ENCODE assay signal across 16 cellular contexts in the genomic region with DNA sequence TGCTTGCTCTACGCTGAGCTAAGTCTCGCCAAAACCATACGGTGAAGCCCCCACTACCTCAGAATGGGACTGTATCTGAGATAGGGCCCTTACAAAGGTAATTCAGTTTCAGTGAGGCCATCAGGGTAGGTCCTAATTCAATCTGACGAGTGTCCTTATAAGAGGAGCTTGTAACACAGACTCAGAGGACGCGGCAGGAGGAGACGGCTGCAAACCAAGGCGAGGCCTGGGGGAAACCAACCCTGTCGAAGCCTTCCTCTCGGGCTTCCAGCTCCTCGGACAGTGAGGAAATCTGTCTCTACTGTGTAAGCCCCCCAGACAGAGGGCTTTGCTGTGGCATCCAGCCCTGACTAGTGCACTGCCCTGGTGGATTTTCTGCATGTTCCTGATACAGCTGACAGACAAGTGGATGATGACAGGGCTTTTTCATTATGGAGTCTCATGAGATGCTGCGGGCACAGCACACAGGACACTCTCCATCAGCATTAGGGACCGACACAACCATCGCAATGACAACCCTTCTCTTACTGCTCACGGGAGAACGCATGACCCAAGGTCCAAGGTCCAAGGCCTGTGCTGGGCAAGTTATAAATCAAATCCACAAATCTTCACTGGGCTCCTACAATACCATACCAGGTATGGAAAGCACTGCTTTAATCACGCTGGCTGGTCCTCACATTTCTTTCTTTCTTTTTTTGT.
"Had no signal": no experiment of that assay in that cellular context is flagged by ENCODE, and none has a peak within 500 bp of the region (broad histone marks: within the 10 kb centered on the region; RNA-seq: fewer than 3 reads in every experiment).

No MANE protein-coding gene starts in this region.

- H3K27ac ChIP-seq: left lung, prostate gland, tibial nerve, vagina had no signal

- H3K27me3 ChIP-seq: left lung, tibial nerve, vagina had no signal

- H3K9me3 ChIP-seq: left lung, prostate gland, tibial nerve, vagina had no signal

- H3K4me3 ChIP-seq: left lung, prostate gland, tibial nerve, vagina had no signal

- DNase-seq: activated CD4-positive, alpha-beta memory T cell treated with anti-CD3 and anti-CD28 coated beads, Interleukin-2, amount 10 ng/mL, durations not matched to agents 7 days and 5 days; activated CD4-positive, alpha-beta T cell treated with anti-CD3 and anti-CD28 coated beads for 4 hours; activated naive CD4-positive, alpha-beta T cell treated with anti-CD3 and anti-CD28 coated beads, Interleukin-2, amount 50 U/mL, for 16 hours; amniotic stem cell; caudate nucleus; mesenchymal stem cell; nucleus accumbens; T-helper 2 cell had no signal

- ATAC-seq: activated T-helper 17 cell treated with anti-CD3 and anti-CD28 coated beads, Interleukin-2, amount 50 U/mL, for 72 hours; left lung; natural killer cell treated with Interleukin-12 subunit alpha and Interleukin-12 subunit beta and Interleukin-15 and Interleukin-18, amount 100 ng/mL, for 72 hours; stimulated activated memory B cell treated with anti-CD40 and anti-IgM and Interleukin-4, amounts not matched to agents 10 μg/mL and 1 μg/mL and 100 μg/mL, for 72 hours; WTC11 had no signal

- H3K36me3 ChIP-seq: left lung, prostate gland, vagina had no signal
